ENCODE assay signal across 8 cellular contexts in genomic region chr2:111482985-111483679, GRCh38.
DNase-seq lines count a peak whose midpoint lies in the region; ATAC-seq lines count a peak whose summit lies in the region.
"Not testable (repeated sequence)": the region's sequence is repeated elsewhere in the genome, so short reads cannot be mapped to it uniquely, and the experiment has no call there.

No MANE protein-coding gene starts in this region.

- H3K27me3 Mint-ChIP-seq in T-helper 17 cell; immature natural killer cell (ENCODE audit: low read depth in 3 of 3): not testable (repeated sequence)

- ATAC-seq in GM18499 (IDR thresholded peaks at IDR 0.05; ENCODE audit: insufficient read depth, unreplicated experiment), result peak; percentile 87
- ATAC-seq in GM19455 (IDR thresholded peaks at IDR 0.05; ENCODE audit: unreplicated experiment), result peak; percentile 53
- ATAC-seq in HG02763 (IDR thresholded peaks at IDR 0.05; ENCODE audit: unreplicated experiment), result peak; percentile 59
- peak; percentile 71 for ATAC-seq in HG03378 (IDR thresholded peaks at IDR 0.05; ENCODE audit: unreplicated experiment)
- peak; percentile 99 for ATAC-seq in T-helper 17 cell

- H3K4me3 Mint-ChIP-seq in T-helper 17 cell, result not testable (repeated sequence)
- peak overlapping the region in 2 of 5 donors; percentile 15 to 32 for H3K4me3 Mint-ChIP-seq in immature natural killer cell

- H3K9me3 ChIP-seq in T-helper 17 cell (ENCODE audit: control insufficient read depth, low read length, poor library complexity, severe bottlenecking), result not testable (repeated sequence)

- H3K4me1 Mint-ChIP-seq in T-helper 17 cell, result not testable (repeated sequence)
- H3K4me1 Mint-ChIP-seq in immature natural killer cell, result peaks cover 24 to 25% of the 10 kb centered on the region in 2 donors

- H3K36me3 Mint-ChIP-seq in T-helper 17 cell (ENCODE audit: low read depth); immature natural killer cell: not testable (repeated sequence)

- H3K27ac Mint-ChIP-seq in T-helper 17 cell, result not testable (repeated sequence)
- peak overlapping the region in 5 of 6 donors; percentile 30 to 83 (median 61) for H3K27ac Mint-ChIP-seq in immature natural killer cell

- not testable (repeated sequence) for H3K9me3 Mint-ChIP-seq in immature natural killer cell

- DNase-seq in T-helper 17 cell, result not testable (repeated sequence)
- DNase-seq in activated gamma-delta T cell treated with anti-CD3 and anti-CD28 coated beads, Interleukin-2, amount 50 U/mL, for 16 hours (ENCODE audit: low read depth), result peak; percentile 12
- DNase-seq in immature natural killer cell, result peak in 1 of 3 donors; percentile 19
- peak; percentile 41 for DNase-seq in stimulated activated CD4-positive, alpha-beta T cell treated with anti-CD3 and anti-CD28 coated beads, Interleukin-2, amount 100 ng/mL, for 4 hours (ENCODE audit: low read depth)
